8 cellular contexts compared by ENCODE assay signal in the genomic region with DNA sequence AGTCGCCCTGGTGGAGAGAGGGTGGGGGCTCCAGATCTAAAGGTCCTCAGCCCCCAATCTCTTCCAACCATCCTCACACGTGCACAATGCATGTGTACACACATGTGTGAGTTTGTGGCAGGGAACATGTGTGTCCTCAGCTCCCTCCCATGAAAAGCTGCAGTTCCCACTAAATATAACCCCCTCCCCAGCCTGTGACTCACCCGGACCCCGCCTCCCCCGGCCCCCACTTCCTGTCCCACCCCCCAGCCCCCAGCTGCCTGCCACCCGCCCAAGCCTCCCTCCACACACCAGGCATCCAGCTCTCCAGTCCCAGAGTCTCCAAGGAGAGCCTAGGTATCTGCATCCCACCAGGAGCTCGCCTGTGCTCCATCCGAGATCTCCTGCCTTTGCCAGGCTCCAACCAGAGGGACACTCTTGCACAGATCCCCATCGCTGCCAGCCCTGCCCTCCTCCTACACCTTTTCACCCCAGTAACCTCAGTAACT. TPM values are rescaled to one million over a fixed set of nuclear protein-coding genes. Genes with fewer than 3 reads are reported as not detected.
DNase-seq lines count a peak whose midpoint lies in the region; ATAC-seq, FAIRE-seq and TF ChIP-seq lines count a peak whose summit lies in the region.

No MANE protein-coding gene starts in this region.

- dilution Hi-C loops in keratinocyte (cut with MboI; ENCODE audit: extremely low pct_ligation_motif_present, low sequenced_read_pairs) = no loop called here

- no peak for DNase-seq in activated naive CD4-positive, alpha-beta T cell treated with Interleukin-2 at 50 U/mL for 16 hours
- peak; percentile 42 for DNase-seq in adipocyte (ENCODE audit: low read depth)
- DNase-seq in keratinocyte (ENCODE audit: low read depth, low spot score) = no peak
- no peak for DNase-seq in upper lobe of left lung
- no peak for DNase-seq in 8988T

- H3K27me3 ChIP-seq in adipocyte (replicated peaks; ENCODE audit: control insufficient read depth, insufficient read depth, low read length) = no peaks in the 10 kb centered on the region
- peaks cover 10% of the 10 kb centered on the region for H3K27me3 ChIP-seq in keratinocyte (ENCODE audit: control insufficient read depth, extremely low read depth, insufficient read depth, low read length)
- no peaks in the 10 kb centered on the region for H3K27me3 ChIP-seq in upper lobe of left lung

- H3K4me3 ChIP-seq in adipocyte (ENCODE audit: low read length) (peak overlapping the region; percentile 72), keratinocyte (ENCODE audit: control insufficient read depth in 2 of 3, extremely low read depth in 1 of 3, insufficient read depth in 2 of 3, low read depth in 1 of 3, low read length in 3 of 3) (peak overlapping the region in 1 of 3 experiments; percentile 1), upper lobe of left lung (peak overlapping the region in 1 of 4 donors; percentile 60)

- peak overlapping the region; percentile 35 for H3K4me2 ChIP-seq in keratinocyte (ENCODE audit: control insufficient read depth, extremely low read depth, insufficient read depth, low read depth, low read length)

- H2AFZ ChIP-seq in keratinocyte (ENCODE audit: control insufficient read depth, low read length) = no peak overlapping the region

- ATAC-seq in upper lobe of left lung (ENCODE audit: low FRiP score in 2 of 2) = no peak
- no peak for ATAC-seq in HG02938 (IDR thresholded peaks at IDR 0.05; ENCODE audit: unreplicated experiment)
- ATAC-seq in GM21515 (IDR thresholded peaks at IDR 0.05; ENCODE audit: unreplicated experiment) = no peak

- peak overlapping the region; percentile 91 for H3K4me3 Mint-ChIP-seq in activated naive CD4-positive, alpha-beta T cell treated with anti-CD3 and anti-CD28 coated beads, Interleukin-2, amount 50 U/mL, for 24 hours

- H3K79me2 ChIP-seq in keratinocyte (ENCODE audit: control insufficient read depth, insufficient read depth, low read length) = peaks cover 6% of the 10 kb centered on the region

- H3K27me3 Mint-ChIP-seq in activated naive CD4-positive, alpha-beta T cell treated with anti-CD3 and anti-CD28 coated beads, Interleukin-2, amount 50 U/mL, for 24 hours = no peaks in the 10 kb centered on the region

- peaks cover 44% of the 10 kb centered on the region for H3K4me1 ChIP-seq in adipocyte (ENCODE audit: control insufficient read depth, insufficient read depth, low read length)
- peaks cover 28% of the 10 kb centered on the region for H3K4me1 ChIP-seq in keratinocyte (ENCODE audit: control insufficient read depth, extremely low read depth, insufficient read depth, low read length)
- H3K4me1 ChIP-seq in upper lobe of left lung = peaks cover 48 to 65% (median 53%) of the 10 kb centered on the region in 4 donors

- H3K27ac ChIP-seq in keratinocyte (ENCODE audit: control insufficient read depth, insufficient read depth, low read length) = no peak overlapping the region
- peak overlapping the region; percentile 42 to 100 (median 84) for H3K27ac ChIP-seq in upper lobe of left lung

- no peaks in the 10 kb centered on the region for H3K36me3 Mint-ChIP-seq in activated naive CD4-positive, alpha-beta T cell treated with anti-CD3 and anti-CD28 coated beads, Interleukin-2, amount 50 U/mL, for 24 hours

- peak overlapping the region; percentile 31 for H3K27ac Mint-ChIP-seq in activated naive CD4-positive, alpha-beta T cell treated with anti-CD3 and anti-CD28 coated beads, Interleukin-2, amount 50 U/mL, for 24 hours

- H4K20me1 ChIP-seq in keratinocyte (ENCODE audit: control insufficient read depth, extremely low read depth, insufficient read depth, low read length) = peaks cover 3% of the 10 kb centered on the region

- TF ChIP-seq EP300 in upper lobe of left lung (IDR thresholded peaks at IDR 0.05) = no peak

- TF ChIP-seq CTCF in keratinocyte (optimal IDR thresholded peaks at IDR 0.05 in 1 of 3, IDR thresholded peaks at IDR 0.05 in 1 of 3, conservative IDR thresholded peaks at IDR 0.05 in 1 of 3; ENCODE audit: extremely low read depth in 1 of 3, insufficient read depth in 2 of 3, low read length in 3 of 3) (no peak), upper lobe of left lung (IDR thresholded peaks at IDR 0.05) (no peak)

- no peaks in the 10 kb centered on the region for H3K9me3 ChIP-seq in adipocyte (ENCODE audit: control insufficient read depth, low read length)
- no peaks in the 10 kb centered on the region for H3K9me3 ChIP-seq in keratinocyte (ENCODE audit: control insufficient read depth, low read depth, low read length)
- H3K9me3 ChIP-seq in upper lobe of left lung = no peaks in the 10 kb centered on the region

- no peaks in the 10 kb centered on the region for H3K9me3 Mint-ChIP-seq in activated naive CD4-positive, alpha-beta T cell treated with anti-CD3 and anti-CD28 coated beads, Interleukin-2, amount 50 U/mL, for 24 hours

- H3K9ac ChIP-seq in adipocyte (ENCODE audit: low read length) (no peak overlapping the region), keratinocyte (ENCODE audit: control insufficient read depth, extremely low read depth, insufficient read depth, low read length) (no peak overlapping the region)

- no peaks in the 10 kb centered on the region for H3K36me3 ChIP-seq in adipocyte (ENCODE audit: control insufficient read depth, insufficient read depth, low read length, severe bottlenecking)
- H3K36me3 ChIP-seq in keratinocyte (ENCODE audit: control insufficient read depth in 2 of 2, extremely low read depth in 1 of 2, insufficient read depth in 2 of 2, low read length in 2 of 2) = no peaks in the 10 kb centered on the region
- no peaks in the 10 kb centered on the region for H3K36me3 ChIP-seq in upper lobe of left lung

- no peak for TF ChIP-seq POLR2A in upper lobe of left lung (IDR thresholded peaks at IDR 0.05)

- FAIRE-seq in keratinocyte (lab: Jason Lieb, UNC) = no peak

- WGBS in upper lobe of left lung, 2 donors = 19 to 20% methylated on average over 6 to 9 of the region's 9 CpGs

- H3K9me1 ChIP-seq in keratinocyte (ENCODE audit: control insufficient read depth, extremely low read depth, insufficient read depth, low read length) = no peaks in the 10 kb centered on the region

- peaks cover 75% of the 10 kb centered on the region for H3K4me1 Mint-ChIP-seq in activated naive CD4-positive, alpha-beta T cell treated with anti-CD3 and anti-CD28 coated beads, Interleukin-2, amount 50 U/mL, for 24 hours

RNA-seq across cellular contexts. Expression of gene DLG4, which starts 3.9 kb away (rescaled TPM):
- polyA plus RNA-seq in keratinocyte = 4.5 to 7.2 TPM (median 5.5 TPM) in 3 replicates
- polyA plus RNA-seq in keratinocyte (2011; ENCODE audit: low read depth) = 2.0 TPM
- polyA plus RNA-seq in keratinocyte (2011; cell fraction: cytosol; rRNA removed) = 2.5 and 5.6 TPM in 2 replicates
- 18.1 and 23.3 TPM in 2 replicates for polyA plus RNA-seq in keratinocyte (2011; cell fraction: nucleus; rRNA removed)
- polyA plus RNA-seq in keratinocyte (2012; ENCODE audit: low replicate concordance) = 3.8 and 7.9 TPM in 2 replicates
- 4.7 to 19.3 TPM (median 5.7 TPM) in 3 replicates for polyA minus RNA-seq in keratinocyte
- polyA minus RNA-seq in keratinocyte (2011; cell fraction: cytosol; rRNA and poly(A)+ RNA removed) = 9.2 TPM
- 4.5 and 7.7 TPM in 2 replicates for polyA minus RNA-seq in keratinocyte (2011; cell fraction: nucleus; rRNA and poly(A)+ RNA removed)
- total RNA-seq in upper lobe of left lung = 10 to 100 TPM; 10.5 to 32.5 (median 19.4) TPM

RNA-seq across cellular contexts. Expression of gene ACADVL, which starts 4.0 kb away (rescaled TPM):
- 300 to 633 TPM (median 301 TPM) in 3 replicates for polyA plus RNA-seq in keratinocyte
- polyA plus RNA-seq in keratinocyte (2011; ENCODE audit: low read depth) = 320 TPM
- polyA plus RNA-seq in keratinocyte (2011; cell fraction: cytosol; rRNA removed) = 104 and 182 TPM in 2 replicates
- 2,509 and 2,890 TPM in 2 replicates for polyA plus RNA-seq in keratinocyte (2011; cell fraction: nucleus; rRNA removed)
- 288 and 791 TPM in 2 replicates for polyA plus RNA-seq in keratinocyte (2012; ENCODE audit: low replicate concordance)
- 244 to 273 TPM (median 251 TPM) in 3 replicates for polyA minus RNA-seq in keratinocyte
- polyA minus RNA-seq in keratinocyte (2011; cell fraction: cytosol; rRNA and poly(A)+ RNA removed) = 158 TPM
- 250 and 252 TPM in 2 replicates for polyA minus RNA-seq in keratinocyte (2011; cell fraction: nucleus; rRNA and poly(A)+ RNA removed)
- 1,000 to 10,000 TPM in 2 of 6 donors, 100 to 1,000 TPM in 4; 377 to 1,449 (median 553) TPM for total RNA-seq in upper lobe of left lung

RNA-seq across cellular contexts. Expression of gene DVL2, which starts 18.6 kb away (rescaled TPM):
- polyA plus RNA-seq in keratinocyte = 3.7 to 6.3 TPM (median 4.7 TPM) in 3 replicates
- polyA plus RNA-seq in keratinocyte (2011; ENCODE audit: low read depth) = 37.4 TPM
- 2.5 and 4.6 TPM in 2 replicates for polyA plus RNA-seq in keratinocyte (2011; cell fraction: cytosol; rRNA removed)
- 13.5 and 19.5 TPM in 2 replicates for polyA plus RNA-seq in keratinocyte (2011; cell fraction: nucleus; rRNA removed)
- polyA plus RNA-seq in keratinocyte (2012; ENCODE audit: low replicate concordance) = 18.0 and 25.1 TPM in 2 replicates
- 9.5 to 27.7 TPM (median 17.8 TPM) in 3 replicates for polyA minus RNA-seq in keratinocyte
- 8.4 TPM for polyA minus RNA-seq in keratinocyte (2011; cell fraction: cytosol; rRNA and poly(A)+ RNA removed)
- polyA minus RNA-seq in keratinocyte (2011; cell fraction: nucleus; rRNA and poly(A)+ RNA removed) = 11.5 and 17.1 TPM in 2 replicates
- total RNA-seq in upper lobe of left lung = 10 to 100 TPM; 40.4 to 70.2 (median 42.4) TPM

RNA-seq across cellular contexts. Expression of gene PHF23, which starts 23.6 kb away (rescaled TPM):
- polyA plus RNA-seq in keratinocyte = 52.8 to 61.6 TPM (median 55.3 TPM) in 3 replicates
- 43.8 TPM for polyA plus RNA-seq in keratinocyte (2011; ENCODE audit: low read depth)
- 50.2 and 55.4 TPM in 2 replicates for polyA plus RNA-seq in keratinocyte (2011; cell fraction: cytosol; rRNA removed)
- 75.4 and 76.5 TPM in 2 replicates for polyA plus RNA-seq in keratinocyte (2011; cell fraction: nucleus; rRNA removed)
- polyA plus RNA-seq in keratinocyte (2012; ENCODE audit: low replicate concordance) = 45.3 and 50.3 TPM in 2 replicates
- 41.1 to 77.5 TPM (median 49.7 TPM) in 3 replicates for polyA minus RNA-seq in keratinocyte
- 36.1 TPM for polyA minus RNA-seq in keratinocyte (2011; cell fraction: cytosol; rRNA and poly(A)+ RNA removed)
- 41.4 and 42.0 TPM in 2 replicates for polyA minus RNA-seq in keratinocyte (2011; cell fraction: nucleus; rRNA and poly(A)+ RNA removed)
- 10 to 100 TPM; 25.4 to 54.5 (median 31.2) TPM for total RNA-seq in upper lobe of left lung

RNA-seq across cellular contexts. Expression of gene GABARAP, which starts 26.6 kb away (rescaled TPM):
- 271 to 416 TPM (median 391 TPM) in 3 replicates for polyA plus RNA-seq in keratinocyte
- 120 TPM for polyA plus RNA-seq in keratinocyte (2011; ENCODE audit: low read depth)
- polyA plus RNA-seq in keratinocyte (2011; cell fraction: cytosol; rRNA removed) = 578 and 682 TPM in 2 replicates
- polyA plus RNA-seq in keratinocyte (2011; cell fraction: nucleus; rRNA removed) = 185 and 186 TPM in 2 replicates
- polyA plus RNA-seq in keratinocyte (2012; ENCODE audit: low replicate concordance) = 266 and 545 TPM in 2 replicates
- 235 to 333 TPM (median 240 TPM) in 3 replicates for polyA minus RNA-seq in keratinocyte
- polyA minus RNA-seq in keratinocyte (2011; cell fraction: cytosol; rRNA and poly(A)+ RNA removed) = 161 TPM
- polyA minus RNA-seq in keratinocyte (2011; cell fraction: nucleus; rRNA and poly(A)+ RNA removed) = 27.8 and 46.5 TPM in 2 replicates
- total RNA-seq in upper lobe of left lung = 100 to 1,000 TPM; 381 to 631 (median 601) TPM
